Comparison of ENCODE assay signal across 8 cellular contexts in genomic region chr5:65742565-65743231, GRCh38. TPM values are rescaled to one million over a fixed set of nuclear protein-coding genes. Genes with fewer than 3 reads are reported as not detected.
DNase-seq lines count a peak whose midpoint lies in the region; ATAC-seq and TF ChIP-seq lines count a peak whose summit lies in the region.

No MANE protein-coding gene starts in this region.

- CTCF ChIA-PET in MCF 10A (lab: Yijun Ruan, JAX) = interaction anchor here (0.6 to 2.0 kb wide), 11 partner anchors 10 to 1391 kb away, joined by 3 to 10 read pairs (median 4); no protein-coding TSS in a partner anchor

- H3K27me3 Mint-ChIP-seq in MCF 10A (ENCODE audit: insufficient read depth, unreplicated experiment) = no peaks in the 10 kb centered on the region

- H3K4me3 ChIP-seq in OCI-LY3 (ENCODE audit: low read length) = no peak overlapping the region

- intact Hi-C loops in MCF 10A (cut with micrococcal nuclease) = loop anchor here (2.0 kb wide), 3 partner anchors 184 to 432 kb away; partner anchors contain the start of genes ERBIN and SREK1

- no peak overlapping the region for H3K27ac ChIP-seq in OCI-LY3 (ENCODE audit: low read length)

- H3K36me3 Mint-ChIP-seq in MCF 10A (ENCODE audit: insufficient read depth, unreplicated experiment) = peaks cover 7% of the 10 kb centered on the region

- H4K20me1 ChIP-seq in OCI-LY3 (ENCODE audit: insufficient read depth, low read length) = peaks cover 4% of the 10 kb centered on the region; the same call in 1 of the 2 replicates

- H3K27me3 ChIP-seq in OCI-LY3 (ENCODE audit: low read depth, low read length) = no peaks in the 10 kb centered on the region

- H3K27ac Mint-ChIP-seq in MCF 10A (ENCODE audit: low read depth, unreplicated experiment) = no peak overlapping the region

- DNase-seq in D341Med (ENCODE audit: low spot score) (peak; percentile 46), MCF 10A (ENCODE audit: unreplicated experiment) (peak; percentile 72), lung microvascular endothelial cell (ENCODE audit: low read depth in 2 of 2) (peak; percentile 73 to 74), nucleus accumbens (lab: John Stamatoyannopoulos, UW) (no peak), NCI-H1436 (lab: John Stamatoyannopoulos, UW) (no peak)

- H3K9ac ChIP-seq in OCI-LY3 (ENCODE audit: low read length) = no peak overlapping the region

- peaks cover 4% of the 10 kb centered on the region for H3K36me3 ChIP-seq in OCI-LY3 (replicated peaks; ENCODE audit: low read depth, low read length)

- peaks cover 19% of the 10 kb centered on the region for H3K4me1 ChIP-seq in OCI-LY3 (ENCODE audit: low read length)

- POLR2A ChIA-PET in MCF 10A (lab: Yijun Ruan, JAX) = interaction anchor here (1.0 to 5.4 kb wide), 6 partner anchors 19 to 402 kb away, joined by 3 to 34 read pairs (median 5); partner anchors contain the start of genes ERBIN, NLN, SGTB and SREK1

- no peaks in the 10 kb centered on the region for H3K9me3 ChIP-seq in OCI-LY3 (ENCODE audit: insufficient read depth, low read length)

- H3K79me2 ChIP-seq in OCI-LY3 (ENCODE audit: low read length) = peaks cover 57% of the 10 kb centered on the region

- no peak overlapping the region for H3K4me2 ChIP-seq in OCI-LY3 (ENCODE audit: low read length)

- H3K4me3 Mint-ChIP-seq in MCF 10A (ENCODE audit: unreplicated experiment) = no peak overlapping the region

- no TSS peak for BruUV-seq in MCF 10A (replicated peaks; lab: Mats Ljungman, UMichigan)

- TF ChIP-seq CTCF in OCI-LY3 (IDR thresholded peaks at IDR 0.05; ENCODE audit: low read depth, low read length) = peak; percentile 67
- TF ChIP-seq CTCF in MCF 10A (IDR thresholded peaks at IDR 0.05; ENCODE audit: unreplicated experiment) = peak; percentile 65

- H2AFZ ChIP-seq in OCI-LY3 (ENCODE audit: low read depth, low read length) = no peak overlapping the region

- H3K4me1 Mint-ChIP-seq in MCF 10A (ENCODE audit: insufficient read depth, unreplicated experiment) = peaks cover 18% of the 10 kb centered on the region

- peaks cover 8% of the 10 kb centered on the region for H3K9me3 Mint-ChIP-seq in MCF 10A (ENCODE audit: unreplicated experiment)

- ATAC-seq in GM18868 (IDR thresholded peaks at IDR 0.05; ENCODE audit: unreplicated experiment) (peak; percentile 88), HG03064 (IDR thresholded peaks at IDR 0.05; ENCODE audit: low read depth, unreplicated experiment) (peak; percentile 88)

RNA-seq across cellular contexts. Expression of gene NLN, which starts 20.7 kb away (rescaled TPM):
- total RNA-seq in MCF 10A (2022) (24.6 and 42.1 TPM in 2 replicates), lung microvascular endothelial cell (21.0 and 22.7 TPM in 2 replicates)

RNA-seq across cellular contexts. Expression of gene SGTB, which starts 20.8 kb away (rescaled TPM):
- total RNA-seq in MCF 10A (2022) = 15.8 and 27.6 TPM in 2 replicates
- total RNA-seq in lung microvascular endothelial cell = 9.3 and 9.4 TPM in 2 replicates

Comparison
In these comparisons a context has a peak if more than half of its experiments do, and no peak if none do; other contexts are left out.
1. DNase-seq: peak in D341Med (single experiment), MCF 10A (single experiment) and lung microvascular endothelial cell (2 of 2); none in nucleus accumbens (0 of 56) and NCI-H1436 (single experiment).